8 cellular contexts compared by ENCODE assay signal in genomic region chr16:81451753-81452680, GRCh38. TPM values are rescaled to one million over a fixed set of nuclear protein-coding genes. Genes with fewer than 3 reads are reported as not detected.
DNase-seq lines count a peak whose midpoint lies in the region; ATAC-seq and TF ChIP-seq lines count a peak whose summit lies in the region.

No MANE protein-coding gene starts in this region.

- no peak overlapping the region for H2BK15ac ChIP-seq in neuronal stem cell (ENCODE audit: low read length)

- BruUV-seq in MCF 10A (replicated peaks; lab: Mats Ljungman, UMichigan), result no TSS peak

- no peak overlapping the region for H3K4me2 ChIP-seq in neuronal stem cell (ENCODE audit: insufficient read depth, low read length, poor library complexity, severe bottlenecking)

- no CpG with 5 or more reads among the region's 20 CpGs for WGBS in neuronal stem cell (ENCODE audit: extremely low coverage in 2 of 2, insufficient read length in 2 of 2, insufficient replicate concordance in 1 of 2), 2 donors

- no peaks in the 10 kb centered on the region for H3K9me3 Mint-ChIP-seq in MCF 10A (ENCODE audit: unreplicated experiment)

- peak overlapping the region; percentile 80 for H3K27ac ChIP-seq in duodenal mucosa (ENCODE audit: low read depth, low read length)
- no peak overlapping the region for H3K27ac ChIP-seq in neuronal stem cell (replicated peaks; ENCODE audit: low read length)
- H3K27ac ChIP-seq in coronary artery, result peak overlapping the region in 1 of 2 donors; percentile 69

- POLR2A ChIA-PET in MCF 10A (lab: Yijun Ruan, JAX), result no interaction called here

- no peak overlapping the region for H2AFZ ChIP-seq in neuronal stem cell (ENCODE audit: low read length)

- H4K91ac ChIP-seq in neuronal stem cell (ENCODE audit: low read depth, low read length, poor library complexity), result no peak overlapping the region

- H3K36me3 ChIP-seq in duodenal mucosa (ENCODE audit: control insufficient read depth in 1 of 2, insufficient read depth in 2 of 2, low read length in 2 of 2), result peaks cover 0 to 6% of the 10 kb centered on the region in 2 donors
- peaks cover 2 to 8% of the 10 kb centered on the region in 2 donors for H3K36me3 ChIP-seq in neuronal stem cell (replicated peaks in 1 of 2; ENCODE audit: control insufficient read depth in 2 of 2, insufficient read depth in 2 of 2, low read length in 2 of 2)

- peak; percentile 12 for DNase-seq in COLO668 (lab: John Stamatoyannopoulos, UW; ENCODE audit: unreplicated experiment)
- peak; percentile 74 for DNase-seq in SKM-1 (lab: John Stamatoyannopoulos, UW; ENCODE audit: unreplicated experiment)
- DNase-seq in neuronal stem cell (ENCODE audit: low spot score), result no peak
- DNase-seq in MCF 10A (ENCODE audit: unreplicated experiment), result no peak
- no peak for DNase-seq in coronary artery (ENCODE audit: low spot score)

- peak overlapping the region; percentile 29 for H3K23ac ChIP-seq in neuronal stem cell (ENCODE audit: low read depth, low read length, poor library complexity)

- intact Hi-C loops in MCF 10A (cut with micrococcal nuclease), result no loop called here

- no peak overlapping the region for H4K8ac ChIP-seq in neuronal stem cell (ENCODE audit: low read depth, low read length)

- no peak overlapping the region for H2BK5ac ChIP-seq in neuronal stem cell (ENCODE audit: low read length)

- no peak overlapping the region for H3K27ac Mint-ChIP-seq in MCF 10A (ENCODE audit: low read depth, unreplicated experiment)

- H3K14ac ChIP-seq in neuronal stem cell (ENCODE audit: low read length), result no peak overlapping the region

- peaks cover 38% of the 10 kb centered on the region for H3K4me1 Mint-ChIP-seq in MCF 10A (ENCODE audit: insufficient read depth, unreplicated experiment)

- no peak for ATAC-seq in GM18520 (IDR thresholded peaks at IDR 0.05; ENCODE audit: unreplicated experiment)
- no peak for ATAC-seq in GM18909 (IDR thresholded peaks at IDR 0.05; ENCODE audit: poor library complexity, unreplicated experiment)

- H3K4me3 Mint-ChIP-seq in MCF 10A (ENCODE audit: unreplicated experiment), result no peak overlapping the region

- H3K36me3 Mint-ChIP-seq in MCF 10A (ENCODE audit: insufficient read depth, unreplicated experiment), result peaks cover 4% of the 10 kb centered on the region

- H3K79me1 ChIP-seq in neuronal stem cell (ENCODE audit: low read depth, low read length), result peaks cover 26% of the 10 kb centered on the region

- TF ChIP-seq CTCF in MCF 10A (IDR thresholded peaks at IDR 0.05; ENCODE audit: unreplicated experiment) (no peak), coronary artery (IDR thresholded peaks at IDR 0.05) (no peak)

- H3K4me1 ChIP-seq in duodenal mucosa (ENCODE audit: control insufficient read depth in 1 of 2, insufficient read depth in 2 of 2, low read length in 2 of 2) (peaks cover 84 to 95% of the 10 kb centered on the region in 2 donors), neuronal stem cell (ENCODE audit: control insufficient read depth in 2 of 2, insufficient read depth in 1 of 2, low read depth in 1 of 2, low read length in 2 of 2) (peaks cover 11 to 29% of the 10 kb centered on the region in 2 donors)

- H3K9ac ChIP-seq in duodenal mucosa (ENCODE audit: low read depth in 1 of 2, low read length in 2 of 2), result peak overlapping the region; percentile 58 to 63
- H3K9ac ChIP-seq in neuronal stem cell (ENCODE audit: low read depth, low read length, poor library complexity), result no peak overlapping the region

- H3K9me3 ChIP-seq in duodenal mucosa (ENCODE audit: control insufficient read depth in 1 of 2, low read length in 2 of 2), result no peaks in the 10 kb centered on the region
- peaks cover 0 to 4% of the 10 kb centered on the region in 2 donors for H3K9me3 ChIP-seq in neuronal stem cell (replicated peaks in 1 of 2; ENCODE audit: control insufficient read depth in 2 of 2, insufficient read depth in 1 of 2, low read depth in 1 of 2, low read length in 2 of 2)

- no peaks in the 10 kb centered on the region for H3K27me3 Mint-ChIP-seq in MCF 10A (ENCODE audit: insufficient read depth, unreplicated experiment)

- no peak overlapping the region for H3K18ac ChIP-seq in neuronal stem cell (ENCODE audit: low read length)

- peak overlapping the region; percentile 46 to 50 for H3K4me3 ChIP-seq in duodenal mucosa (ENCODE audit: low read depth in 1 of 2, low read length in 2 of 2)
- H3K4me3 ChIP-seq in neuronal stem cell (ENCODE audit: low read length in 2 of 2), result no peak overlapping the region
- H3K4me3 ChIP-seq in coronary artery, result no peak overlapping the region

- no peak overlapping the region for H2BK120ac ChIP-seq in neuronal stem cell (ENCODE audit: low read depth, low read length)

- no peak overlapping the region for H3K4ac ChIP-seq in neuronal stem cell (ENCODE audit: low read length)

- CTCF ChIA-PET in MCF 10A (lab: Yijun Ruan, JAX), result interaction anchor here (0.7 kb wide), 1 partner anchor 280 kb away, joined by 4 read pairs; no protein-coding TSS in a partner anchor

- H2AK5ac ChIP-seq in neuronal stem cell (ENCODE audit: low read depth, low read length), result no peak overlapping the region

- H3K27me3 ChIP-seq in duodenal mucosa (ENCODE audit: control insufficient read depth in 1 of 2, insufficient read depth in 2 of 2, low read length in 2 of 2), result no peaks in the 10 kb centered on the region
- no peaks in the 10 kb centered on the region for H3K27me3 ChIP-seq in neuronal stem cell (ENCODE audit: control insufficient read depth in 3 of 3, insufficient read depth in 3 of 3, low read depth in 1 of 3, low read length in 3 of 3)

- no peak overlapping the region for H2BK12ac ChIP-seq in neuronal stem cell (ENCODE audit: low read length)

RNA-seq across cellular contexts. Expression of gene CMIP, which starts 7.4 kb away (rescaled TPM):
- 29.4 TPM for polyA plus RNA-seq in neuronal stem cell (2013, experiment 1 of 2)
- polyA plus RNA-seq in neuronal stem cell (2013, experiment 2 of 2), result 31.2 TPM
- total RNA-seq in MCF 10A (2022), result 44.3 and 53.6 TPM in 2 replicates

Comparison
In these comparisons a context has a peak if more than half of its experiments do, and no peak if none do; other contexts are left out.
1. DNase-seq: peak in COLO668 (single experiment) and SKM-1 (single experiment); none in neuronal stem cell (single experiment), MCF 10A (single experiment) and coronary artery (single experiment).
2. H3K4me3 ChIP-seq: peak in duodenal mucosa (2 of 2); none in neuronal stem cell (0 of 2) and coronary artery (single experiment).